ENCODE assay signal across 26 cellular contexts in genomic region chr16:88922826-88923410, GRCh38. TPM values are rescaled to one million over a fixed set of nuclear protein-coding genes. Genes with fewer than 3 reads are reported as not detected.
DNase-seq lines count a peak whose midpoint lies in the region; ATAC-seq, FAIRE-seq and TF ChIP-seq lines count a peak whose summit lies in the region.
"Had no signal": no experiment of that assay in that cellular context is flagged by ENCODE, and none has a peak within 500 bp of the region (broad histone marks: within the 10 kb centered on the region; RNA-seq: fewer than 3 reads in every experiment).

No MANE protein-coding gene starts in this region.

- POLR2A ChIA-PET in K562 (lab: Yijun Ruan, JAX) = no interaction called here

- WGBS in K562 (ENCODE audit: insufficient coverage, low coverage, missing lambda C conversion rate) = 86% methylated on average over 19 of the region's 22 CpGs

- no peak for TF ChIP-seq CTCF in K562 (IDR thresholded peaks at IDR 0.05 in 2 of 3, conservative IDR thresholded peaks at IDR 0.05 in 1 of 3; ENCODE audit: insufficient read depth in 2 of 3, low read depth in 1 of 3, low read length in 3 of 3)
- no peak for TF ChIP-seq CTCF in lower lobe of right lung (IDR thresholded peaks at IDR 0.05)

- no peak overlapping the region for H2AFZ ChIP-seq in K562 (ENCODE audit: low read depth, low read length)

- ATAC-seq in K562 (no peak), lower lobe of right lung (no peak), HG02970 (IDR thresholded peaks at IDR 0.05; ENCODE audit: low FRiP score, unreplicated experiment) (no peak)
- no peak for ATAC-seq in stimulated activated memory B cell treated with anti-CD40 and anti-IgM and Interleukin-4, amounts not matched to agents 10 μg/mL and 1 μg/mL and 100 μg/mL, for 72 hours
- no peak for ATAC-seq in stimulated activated naive CD8-positive, alpha-beta T cell treated with anti-CD3 and anti-CD28 coated beads, Interleukin-15, Interleukin-2, amounts not matched to agents 100 U/mL and 50 U/mL, for 24 hours
- ATAC-seq: activated CD8-positive, alpha-beta T cell treated with anti-CD3 and anti-CD28 coated beads, Interleukin-2, amount 10 ng/mL, durations not matched to agents 7 days and 5 days had no signal

- H3K27ac ChIP-seq in K562 (ENCODE audit: extremely low read depth, low read depth, low read length) (no peak overlapping the region), lower lobe of right lung (peak overlapping the region; percentile 77)
- H3K27ac ChIP-seq: cardiac muscle cell, testis had no signal

- no peaks in the 10 kb centered on the region for H3K36me3 Mint-ChIP-seq in IgD-negative memory B cell
- no peaks in the 10 kb centered on the region for H3K36me3 Mint-ChIP-seq in stimulated activated memory B cell treated with anti-CD40 and anti-IgM and Interleukin-4, amounts not matched to agents 10 μg/mL and 1 μg/mL and 100 μg/mL, for 72 hours

- H3K4me3 ChIP-seq in K562 = no peak overlapping the region
- H3K4me3 ChIP-seq in lower lobe of right lung = no peak overlapping the region
- H3K4me3 ChIP-seq: cardiac muscle cell, testis had no signal

- H3K4me1 ChIP-seq in K562 (replicated peaks in 1 of 2; ENCODE audit: control insufficient read depth in 2 of 2, insufficient read depth in 2 of 2, low read length in 2 of 2) (peaks cover 0 to 85% of the 10 kb centered on the region in 2 experiments; a peak in 3 of 5 replicates), lower lobe of right lung (peaks cover 51% of the 10 kb centered on the region)

- FAIRE-seq in K562 (lab: Jason Lieb, UNC) = no peak
- FAIRE-seq: G401.6, GM18507, TTC549 had no signal

- H3K36me3 ChIP-seq in K562 (ENCODE audit: control insufficient read depth, insufficient read depth, low read length) (peaks cover 96% of the 10 kb centered on the region; the same call in 2 of the 3 replicates), lower lobe of right lung (no peaks in the 10 kb centered on the region)
- H3K36me3 ChIP-seq: cardiac muscle cell had no signal

- no peaks in the 10 kb centered on the region for H3K9me3 Mint-ChIP-seq in IgD-negative memory B cell
- H3K9me3 Mint-ChIP-seq in stimulated activated memory B cell treated with anti-CD40 and anti-IgM and Interleukin-4, amounts not matched to agents 10 μg/mL and 1 μg/mL and 100 μg/mL, for 72 hours = no peaks in the 10 kb centered on the region
- H3K9me3 Mint-ChIP-seq: memory B cell had no signal

- 0 out of 4 replicates have a peak overlapping the region, but pooled peaks of 1 of the 2 experiments have one; percentile 22 for H3K9ac ChIP-seq in K562 (ENCODE audit: insufficient read depth in 1 of 2, low read depth in 2 of 2, low read length in 2 of 2)

- TF ChIP-seq RAD21 in K562 (CRISPR knock-in tag; conservative IDR thresholded peaks at IDR 0.05 in 1 of 2, IDR thresholded peaks at IDR 0.05 in 1 of 2) = no peak

- CTCF ChIA-PET in K562 (lab: Yijun Ruan, JAX; ENCODE audit: low intra/inter-chr PET ratio) = no interaction called here

- H3K4me3 Mint-ChIP-seq in IgD-negative memory B cell = no peak overlapping the region
- H3K4me3 Mint-ChIP-seq in stimulated activated memory B cell treated with anti-CD40 and anti-IgM and Interleukin-4, amounts not matched to agents 10 μg/mL and 1 μg/mL and 100 μg/mL, for 72 hours = no peak overlapping the region
- H3K4me3 Mint-ChIP-seq: activated CD8-positive, alpha-beta T cell treated with anti-CD3 and anti-CD28 coated beads, Interleukin-2, amount 10 ng/mL, durations not matched to agents 7 days and 5 days had no signal

- BruUV-seq in K562 (replicated peaks; lab: Mats Ljungman, UMichigan) = no TSS peak

- no peak for TF ChIP-seq POLR2A in K562 (conservative IDR thresholded peaks at IDR 0.05)
- no peak for TF ChIP-seq POLR2A in erythroblast (IDR thresholded peaks at IDR 0.05; ENCODE audit: low read length)

- in situ Hi-C loops in K562 (cut with MboI) = no loop called here

- H3K79me2 ChIP-seq in K562 (ENCODE audit: control insufficient read depth, insufficient read depth, low read length) = peaks cover 99% of the 10 kb centered on the region

- H3K27ac Mint-ChIP-seq in IgD-negative memory B cell = peak overlapping the region in 2 of 3 donors; percentile 10 to 85
- peak overlapping the region; percentile 71 for H3K27ac Mint-ChIP-seq in stimulated activated memory B cell treated with anti-CD40 and anti-IgM and Interleukin-4, amounts not matched to agents 10 μg/mL and 1 μg/mL and 100 μg/mL, for 72 hours
- H3K27ac Mint-ChIP-seq: activated CD8-positive, alpha-beta T cell treated with anti-CD3 and anti-CD28 coated beads, Interleukin-2, amount 10 ng/mL, durations not matched to agents 7 days and 5 days had no signal

- peaks cover 16 to 23% (median 20%) of the 10 kb centered on the region in 3 donors for H3K4me1 Mint-ChIP-seq in IgD-negative memory B cell
- peaks cover 76% of the 10 kb centered on the region for H3K4me1 Mint-ChIP-seq in stimulated activated memory B cell treated with anti-CD40 and anti-IgM and Interleukin-4, amounts not matched to agents 10 μg/mL and 1 μg/mL and 100 μg/mL, for 72 hours

- peaks cover 11% of the 10 kb centered on the region for H3K9me1 ChIP-seq in K562 (ENCODE audit: control insufficient read depth, insufficient read depth, low read length)

- H3K27me3 ChIP-seq in K562 (ENCODE audit: control insufficient read depth in 2 of 2, insufficient read depth in 2 of 2, low read length in 2 of 2) (no peaks in the 10 kb centered on the region), lower lobe of right lung (ENCODE audit: low read depth) (peaks cover 11% of the 10 kb centered on the region)
- H3K27me3 ChIP-seq: cardiac muscle cell, testis had no signal

- intact Hi-C loops in K562 (cut with micrococcal nuclease) = no loop called here
- intact Hi-C loops in lower lobe of right lung (cut with DNase I) = no loop called here

- no peak overlapping the region for H3K4me2 ChIP-seq in K562 (ENCODE audit: insufficient read depth, low read length)

- peaks cover 28% of the 10 kb centered on the region for H4K20me1 ChIP-seq in K562 (replicated peaks; ENCODE audit: control insufficient read depth, insufficient read depth, low read length)

- H3K27me3 Mint-ChIP-seq in IgD-negative memory B cell = no peaks in the 10 kb centered on the region
- H3K27me3 Mint-ChIP-seq in stimulated activated memory B cell treated with anti-CD40 and anti-IgM and Interleukin-4, amounts not matched to agents 10 μg/mL and 1 μg/mL and 100 μg/mL, for 72 hours = no peaks in the 10 kb centered on the region
- H3K27me3 Mint-ChIP-seq: memory B cell had no signal

- TF ChIP-seq EP300 in K562 (IDR thresholded peaks at IDR 0.05; ENCODE audit: low read length) = no peak

- DNase-seq in K562 (ENCODE audit: extremely low read depth in 1 of 4, low spot score in 3 of 4) = no peak
- no peak for DNase-seq in lower lobe of right lung
- DNase-seq in erythroblast (lab: John Stamatoyannopoulos, UW) = no peak
- DNase-seq in stimulated activated naive CD8-positive, alpha-beta T cell treated with anti-CD3 and anti-CD28 coated beads, Interleukin-15, Interleukin-2, amounts not matched to agents 100 U/mL and 50 U/mL, for 24 hours = no peak
- DNase-seq: activated CD4-positive, alpha-beta T cell treated with anti-CD3 and anti-CD28 coated beads for 1 hour; activated CD8-positive, alpha-beta T cell treated with anti-CD3 and anti-CD28 coated beads, Interleukin-2, amount 10 ng/mL, durations not matched to agents 7 days and 5 days; activated gamma-delta T cell treated with Interleukin-2 at 50 U/mL for 16 hours; amniotic stem cell; NCI-H187; NCI-H774; occipital lobe; OCI-M1; T-helper 1 cell had no signal

- no peaks in the 10 kb centered on the region for H3K9me3 ChIP-seq in K562 (replicated peaks; ENCODE audit: control insufficient read depth, insufficient read depth, low read depth, low read length)
- no peaks in the 10 kb centered on the region for H3K9me3 ChIP-seq in lower lobe of right lung
- H3K9me3 ChIP-seq: testis had no signal

RNA-seq across cellular contexts. Expression of gene CBFA2T3, which starts 54.1 kb away (rescaled TPM):
- polyA plus RNA-seq in IgD-negative memory B cell (38.8 TPM), K562 (2011; rRNA removed) (6.4 and 11.3 TPM in 2 replicates), K562 (2014; fragmentation: Illumina TruSeq; extraction: Trizol) (24.2 and 46.3 TPM in 2 replicates), K562 (2014; fragmentation: Nextera tagmentation; extraction: Ambion mirVana) (1 to 10 TPM; 2.3 to 2.7 TPM), K562 (2014; rRNA removed) (34.3 and 35.3 TPM in 2 replicates)
- total RNA-seq in K562 (2011; cell fraction: chromatin; rRNA removed; ENCODE audit: low replicate concordance) = 73.4 and 198 TPM in 2 replicates
- total RNA-seq in K562 (2011; cell fraction: nucleolus; rRNA removed) = 67.4 and 69.3 TPM in 2 replicates
- 45.3 and 67.3 TPM in 2 replicates for total RNA-seq in K562 (2011; cell fraction: nucleoplasm; rRNA removed)
- total RNA-seq in K562 (2014; rRNA removed) (13.5 and 20.8 TPM in 2 replicates), K562 (2014; rRNA removed; fragmentation: Illumina TruSeq; extraction: Trizol) (3.9 and 5.9 TPM in 2 replicates), K562 (2015; rRNA removed; fragmentation: Illumina TruSeq; extraction: Trizol) (6.7 and 7.8 TPM in 2 replicates), K562 (2021) (114 and 145 TPM in 2 replicates), lower lobe of right lung (14.3 TPM)
- 5.6 and 15.0 TPM in 2 replicates for polyA plus RNA-seq in K562 (2011; cell fraction: cytosol; rRNA removed)
- polyA plus RNA-seq in K562 (2011; cell fraction: nucleus; rRNA removed) = 67.2 and 126 TPM in 2 replicates
- 55.0 and 86.5 TPM in 2 replicates for polyA plus RNA-seq in K562 (2012)
- 9.5 and 9.7 TPM in 2 replicates for polyA minus RNA-seq in K562 (2011; rRNA and poly(A)+ RNA removed)
- polyA minus RNA-seq in K562 (2011; cell fraction: cytosol; rRNA and poly(A)+ RNA removed) = 32.1 and 46.1 TPM in 2 replicates
- 21.1 and 34.5 TPM in 2 replicates for polyA minus RNA-seq in K562 (2011; cell fraction: nucleus; rRNA and poly(A)+ RNA removed)
- total RNA-seq: activated CD8-positive, alpha-beta T cell treated with anti-CD3 and anti-CD28 coated beads, Interleukin-2, amount 10 ng/mL, durations not matched to agents 7 days and 5 days; dermis blood vessel endothelial cell; fibroblast of villous mesenchyme had no signal

RNA-seq across cellular contexts. Expression of gene PABPN1L, which starts 56.5 kb away (rescaled TPM):
- polyA plus RNA-seq in IgD-negative memory B cell (not detected), K562 (2011; rRNA removed) (not detected in 2 replicates), K562 (2014; fragmentation: Illumina TruSeq; extraction: Trizol) (not detected in 2 replicates), K562 (2014; fragmentation: Nextera tagmentation; extraction: Ambion mirVana) (not detected), K562 (2014; rRNA removed) (0.11 TPM in 1 of 2 replicates, not detected in the other)
- 0.46 and 2.2 TPM in 2 replicates for total RNA-seq in K562 (2011; cell fraction: chromatin; rRNA removed; ENCODE audit: low replicate concordance)
- 0.26 and 0.50 TPM in 2 replicates for total RNA-seq in K562 (2011; cell fraction: nucleolus; rRNA removed)
- 0.29 and 0.99 TPM in 2 replicates for total RNA-seq in K562 (2011; cell fraction: nucleoplasm; rRNA removed)
- total RNA-seq in K562 (2014; rRNA removed) (0.32 TPM in 1 of 2 replicates, not detected in the other), K562 (2014; rRNA removed; fragmentation: Illumina TruSeq; extraction: Trizol) (not detected in 2 replicates), K562 (2015; rRNA removed; fragmentation: Illumina TruSeq; extraction: Trizol) (0.19 TPM in 1 of 2 replicates, not detected in the other), K562 (2021) (0.29 TPM in 1 of 2 replicates, not detected in the other), lower lobe of right lung (not detected)
- polyA plus RNA-seq in K562 (2011; cell fraction: cytosol; rRNA removed) = not detected in 2 replicates
- 0.55 and 0.58 TPM in 2 replicates for polyA plus RNA-seq in K562 (2011; cell fraction: nucleus; rRNA removed)
- 0.29 and 0.71 TPM in 2 replicates for polyA plus RNA-seq in K562 (2012)
- polyA minus RNA-seq in K562 (2011; rRNA and poly(A)+ RNA removed) = not detected in 2 replicates
- not detected in 2 replicates for polyA minus RNA-seq in K562 (2011; cell fraction: cytosol; rRNA and poly(A)+ RNA removed)
- polyA minus RNA-seq in K562 (2011; cell fraction: nucleus; rRNA and poly(A)+ RNA removed) = not detected in 2 replicates
- total RNA-seq: activated CD8-positive, alpha-beta T cell treated with anti-CD3 and anti-CD28 coated beads, Interleukin-2, amount 10 ng/mL, durations not matched to agents 7 days and 5 days; cardiac muscle cell; dermis blood vessel endothelial cell; fibroblast of villous mesenchyme; HT-29; occipital lobe; sciatic nerve had no signal
